In the genomic region with DNA sequence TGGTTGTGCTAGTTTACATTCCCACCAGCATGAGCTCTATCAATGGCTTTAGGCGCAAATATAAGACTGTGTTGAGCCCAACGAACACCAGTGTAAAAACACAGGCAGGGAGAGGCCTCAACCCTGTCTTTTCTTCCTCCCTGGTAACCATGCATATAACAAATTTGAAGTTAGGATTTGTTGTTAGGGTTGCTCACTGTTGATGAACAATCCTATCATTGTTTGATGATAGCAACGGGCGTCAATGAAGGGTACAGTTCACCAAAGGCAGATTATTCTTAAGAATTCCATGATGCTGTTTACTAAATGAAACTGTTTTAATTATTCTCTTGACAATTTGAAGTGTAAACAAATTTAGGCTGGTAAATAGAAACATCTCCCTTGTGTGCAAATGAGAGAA, we compare ENCODE assay signal across 37 cellular contexts. TPM values are rescaled to one million over a fixed set of nuclear protein-coding genes. Genes with fewer than 3 reads are reported as not detected.
"Had no signal": no experiment of that assay in that cellular context is flagged by ENCODE, and none has a peak within 500 bp of the region (broad histone marks: within the 10 kb centered on the region; RNA-seq: fewer than 3 reads in every experiment).

No MANE protein-coding gene starts in this region.

- H3K36me3 Mint-ChIP-seq: activated CD4-positive, alpha-beta memory T cell treated with anti-CD3 and anti-CD28 coated beads for 36 hours; activated naive CD4-positive, alpha-beta T cell treated with anti-CD3 and anti-CD28 coated beads, Interleukin-2, amount 50 U/mL, for 72 hours; activated naive CD8-positive, alpha-beta T cell treated with anti-CD3 and anti-CD28 coated beads for 36 hours had no signal

- H3K27me3 ChIP-seq: adrenal gland, body of pancreas, brain microvascular endothelial cell, breast epithelium had no signal

- DNase-seq: activated B cell treated with CpG ODN at 0.5 μM for 24 hours; activated CD4-positive, alpha-beta memory T cell treated with anti-CD3 and anti-CD28 coated beads for 36 hours; activated CD4-positive, alpha-beta T cell treated with anti-CD3 and anti-CD28 coated beads for 4 hours; activated CD4-positive, alpha-beta T cell treated with anti-CD3 and anti-CD28 coated beads, Interleukin-2, amount 10 ng/mL, durations not matched to agents 24 days and 14 days; activated CD4-positive, alpha-beta T cell treated with anti-CD3 and anti-CD28 coated beads, Interleukin-2, amount 50 U/mL, for 1 hour; activated CD4-positive, alpha-beta T cell treated with anti-CD3 and anti-CD28 coated beads, Interleukin-2, amount 50 U/mL, for 4 hours; activated CD4-positive, CD25-positive, alpha-beta regulatory T cell treated with anti-CD3 and anti-CD28 coated beads, Interleukin-2, amount 50 U/mL, for 72 hours; activated CD8-positive, alpha-beta memory T cell treated with anti-CD3 and anti-CD28 coated beads, Interleukin-2, amount 50 U/mL, for 4 hours; activated CD8-positive, alpha-beta T cell treated with anti-CD3 and anti-CD28 coated beads for 36 hours; activated effector memory CD4-positive, alpha-beta T cell treated with anti-CD3 and anti-CD28 coated beads, Interleukin-2, amount 50 U/mL, for 16 hours; activated gamma-delta T cell treated with Interleukin-2 at 50 U/mL for 16 hours; activated naive CD4-positive, alpha-beta T cell; activated naive CD4-positive, alpha-beta T cell treated with anti-CD3 and anti-CD28 coated beads for 36 hours; activated naive CD4-positive, alpha-beta T cell treated with anti-CD3 and anti-CD28 coated beads, Interleukin-2, amount 50 U/mL, for 16 hours; activated naive CD8-positive, alpha-beta T cell treated with anti-CD3 and anti-CD28 coated beads for 36 hours; activated T-cell treated with anti-CD3 and anti-CD28 coated beads for 4 hours; activated T-cell treated with anti-CD3 and anti-CD28 coated beads, Interleukin-2, amount 50 U/mL, for 1 hour; activated T-cell treated with anti-CD3 and anti-CD28 coated beads, Interleukin-2, amount 50 U/mL, for 4 hours; activated T-cell treated with anti-CD3 and anti-CD28 coated beads, Interleukin-2, amount 50 U/mL, for 72 hours; adrenal gland; amniotic stem cell; aorta; body of pancreas; brain microvascular endothelial cell; central memory CD4-positive, alpha-beta T cell; T-helper 1 cell; T-helper 2 cell; T-helper 9 cell had no signal

- H3K27ac Mint-ChIP-seq: activated B cell treated with CpG ODN at 0.5 μM for 24 hours; activated CD4-positive, alpha-beta memory T cell treated with anti-CD3 and anti-CD28 coated beads for 36 hours; activated CD4-positive, alpha-beta T cell treated with anti-CD3 and anti-CD28 coated beads, Interleukin-2, amount 10 ng/mL, durations not matched to agents 24 days and 14 days; activated CD8-positive, alpha-beta T cell treated with anti-CD3 and anti-CD28 coated beads for 36 hours; activated naive CD4-positive, alpha-beta T cell treated with anti-CD3 and anti-CD28 coated beads for 36 hours; activated naive CD4-positive, alpha-beta T cell treated with anti-CD3 and anti-CD28 coated beads, Interleukin-2, amount 50 U/mL, for 72 hours; activated naive CD8-positive, alpha-beta T cell treated with anti-CD3 and anti-CD28 coated beads for 36 hours; activated T-cell treated with anti-CD3 and anti-CD28 coated beads, Interleukin-2, amount 50 U/mL, for 72 hours; activated T-helper 1 cell treated with anti-CD3 and anti-CD28 coated beads, Interleukin-12 subunit alpha, Interleukin-12 subunit beta, Interleukin-2, Interleukin-4 antibody, amounts not matched to agents 30 ng/mL and 10 ng/mL and 1 ng/mL, durations not matched to agents 14 hours and 24 hours and 36 hours; activated T-helper 17 cell treated with anti-CD3 and anti-CD28 coated beads, Interleukin-2, amount 50 U/mL, for 72 hours; T-helper 1 cell treated with Interleukin-12 subunit alpha and Interleukin-12 subunit beta and Interleukin-4 antibody, amounts not matched to agents 30 μg/mL and 1 μg/mL, for 36 hours; T-helper 2 cell treated with Interferon-gamma antibody and Interleukin-4, amounts not matched to agents 5 μg/mL and 100 μg/mL, for 36 hours had no signal

- H3K4me1 Mint-ChIP-seq: activated B cell treated with CpG ODN at 0.5 μM for 24 hours; activated CD4-positive, alpha-beta T cell treated with anti-CD3 and anti-CD28 coated beads, Interleukin-2, amount 10 ng/mL, durations not matched to agents 24 days and 14 days; activated naive CD8-positive, alpha-beta T cell treated with anti-CD3 and anti-CD28 coated beads for 36 hours; activated T-helper 17 cell treated with anti-CD3 and anti-CD28 coated beads, Interleukin-2, amount 50 U/mL, for 72 hours had no signal

- H3K9me3 ChIP-seq: adrenal gland, body of pancreas had no signal

- H3K4me1 ChIP-seq: adrenal gland, body of pancreas, breast epithelium had no signal

- H3K9me3 Mint-ChIP-seq: activated B cell treated with CpG ODN at 0.5 μM for 24 hours; activated CD4-positive, alpha-beta memory T cell treated with anti-CD3 and anti-CD28 coated beads for 36 hours; activated CD8-positive, alpha-beta T cell treated with anti-CD3 and anti-CD28 coated beads for 36 hours; activated naive CD4-positive, alpha-beta T cell treated with anti-CD3 and anti-CD28 coated beads for 36 hours; T-helper 1 cell treated with Interleukin-12 subunit alpha and Interleukin-12 subunit beta and Interleukin-4 antibody, amounts not matched to agents 30 μg/mL and 1 μg/mL, for 36 hours; T-helper 2 cell treated with Interferon-gamma antibody and Interleukin-4, amounts not matched to agents 5 μg/mL and 100 μg/mL, for 36 hours had no signal

- H3K27ac ChIP-seq: adrenal gland, body of pancreas, brain microvascular endothelial cell, breast epithelium, VCaP had no signal

- H3K4me3 Mint-ChIP-seq: activated B cell treated with CpG ODN at 0.5 μM for 24 hours; activated CD4-positive, alpha-beta memory T cell treated with anti-CD3 and anti-CD28 coated beads for 36 hours; activated CD4-positive, alpha-beta T cell treated with anti-CD3 and anti-CD28 coated beads, Interleukin-2, amount 10 ng/mL, durations not matched to agents 24 days and 14 days; activated CD8-positive, alpha-beta T cell treated with anti-CD3 and anti-CD28 coated beads for 36 hours; activated naive CD4-positive, alpha-beta T cell treated with anti-CD3 and anti-CD28 coated beads for 36 hours; activated naive CD8-positive, alpha-beta T cell treated with anti-CD3 and anti-CD28 coated beads for 36 hours; activated T-cell treated with anti-CD3 and anti-CD28 coated beads, Interleukin-2, amount 50 U/mL, for 4 hours; activated T-cell treated with anti-CD3 and anti-CD28 coated beads, Interleukin-2, amount 50 U/mL, for 72 hours; activated T-helper 1 cell treated with anti-CD3 and anti-CD28 coated beads, Interleukin-12 subunit alpha, Interleukin-12 subunit beta, Interleukin-2, Interleukin-4 antibody, amounts not matched to agents 30 ng/mL and 10 ng/mL and 1 ng/mL, durations not matched to agents 14 hours and 24 hours and 36 hours; activated T-helper 17 cell treated with anti-CD3 and anti-CD28 coated beads, Interleukin-2, amount 50 U/mL, for 72 hours; T-helper 1 cell treated with Interleukin-12 subunit alpha and Interleukin-12 subunit beta and Interleukin-4 antibody, amounts not matched to agents 30 μg/mL and 1 μg/mL, for 36 hours; T-helper 2 cell treated with Interferon-gamma antibody and Interleukin-4, amounts not matched to agents 5 μg/mL and 100 μg/mL, for 36 hours had no signal

- H3K27me3 Mint-ChIP-seq: activated CD4-positive, alpha-beta memory T cell treated with anti-CD3 and anti-CD28 coated beads for 36 hours; activated CD8-positive, alpha-beta T cell treated with anti-CD3 and anti-CD28 coated beads for 36 hours; activated naive CD8-positive, alpha-beta T cell treated with anti-CD3 and anti-CD28 coated beads for 36 hours had no signal

- H3K4me3 ChIP-seq: adrenal gland, body of pancreas, breast epithelium had no signal

- H3K36me3 ChIP-seq: adrenal gland, brain microvascular endothelial cell, breast epithelium had no signal

RNA-seq across cellular contexts. Expression of a gene that starts 13.5 kb away (rescaled TPM):
- total RNA-seq: activated B cell treated with CpG ODN at 0.5 μM for 24 hours; activated CD4-positive, alpha-beta memory T cell treated with anti-CD3 and anti-CD28 coated beads for 36 hours; activated CD4-positive, alpha-beta T cell treated with anti-CD3 and anti-CD28 coated beads, Interleukin-2, amount 10 ng/mL, durations not matched to agents 24 days and 14 days; activated CD8-positive, alpha-beta memory T cell treated with anti-CD3 and anti-CD28 coated beads for 36 hours; activated CD8-positive, alpha-beta T cell treated with anti-CD3 and anti-CD28 coated beads for 36 hours; activated naive CD4-positive, alpha-beta T cell treated with anti-CD3 and anti-CD28 coated beads for 36 hours; activated naive CD4-positive, alpha-beta T cell treated with anti-CD3 and anti-CD28 coated beads, Interleukin-2, amount 50 U/mL, for 72 hours; activated naive CD8-positive, alpha-beta T cell treated with anti-CD3 and anti-CD28 coated beads for 36 hours; activated T-cell treated with anti-CD3 and anti-CD28 coated beads, Interleukin-2, amount 50 U/mL, for 4 hours; activated T-cell treated with anti-CD3 and anti-CD28 coated beads, Interleukin-2, amount 50 U/mL, for 72 hours; activated T-helper 1 cell treated with anti-CD3 and anti-CD28 coated beads, Interleukin-12 subunit alpha, Interleukin-12 subunit beta, Interleukin-2, Interleukin-4 antibody, amounts not matched to agents 30 ng/mL and 10 ng/mL and 1 ng/mL, durations not matched to agents 14 hours and 24 hours and 36 hours; activated T-helper 17 cell treated with anti-CD3 and anti-CD28 coated beads, Interleukin-2, amount 50 U/mL, for 72 hours; aorta; astrocyte; breast epithelium had no signal
- polyA plus RNA-seq: aorta had no signal
